Comparison of ENCODE assay signal across 1 cellular context in the genomic region with DNA sequence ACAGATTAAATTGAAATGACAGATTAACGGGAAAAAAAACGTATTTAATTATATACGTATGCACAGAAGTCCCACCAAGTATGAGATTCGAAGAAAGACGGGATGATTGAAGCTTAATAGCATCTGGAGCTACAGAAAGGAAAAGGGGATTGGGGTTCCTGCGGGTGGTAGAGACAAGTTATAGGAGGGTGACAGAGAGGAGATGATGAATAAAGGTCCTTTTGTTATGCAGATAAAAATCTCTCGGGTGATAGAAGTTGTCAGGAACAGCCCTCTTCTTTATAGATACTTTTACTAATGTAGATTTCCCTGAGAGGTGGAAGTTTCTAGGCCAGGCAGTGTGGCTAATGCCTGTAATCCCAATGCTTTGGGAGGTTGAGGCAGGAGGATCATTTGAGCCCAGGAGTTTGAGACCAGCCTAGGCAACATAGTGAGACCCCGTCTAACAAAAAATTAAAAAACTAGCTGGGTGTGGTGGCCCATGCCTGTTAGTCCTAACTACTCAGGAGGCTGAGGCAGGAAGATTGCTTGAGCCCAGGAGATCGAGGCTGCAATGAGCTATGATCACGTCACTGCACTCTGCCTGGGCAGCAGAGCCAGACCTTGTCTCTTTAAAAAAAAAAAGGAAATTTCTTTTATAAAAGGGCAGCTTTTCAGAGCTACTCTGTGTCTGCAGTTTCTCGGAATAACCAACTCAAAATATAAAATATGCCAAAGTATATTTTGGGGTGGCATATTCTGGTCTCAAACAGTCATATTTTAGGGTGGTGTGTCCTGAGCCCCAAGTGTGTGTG.
TF ChIP-seq lines count a peak whose summit lies in the region.

No MANE protein-coding gene starts in this region.

TF ChIP-seq in WTC11, 78 proteins besides CTCF, POLR2A, EP300 and RAD21 (continued from another document):
- TF ChIP-seq GRHL2 (CRISPR knock-in tag; IDR thresholded peaks at IDR 0.05; ENCODE audit: insufficient replicate concordance, severe bottlenecking) (no peak), MYBL2 (CRISPR knock-in tag; IDR thresholded peaks at IDR 0.05) (no peak), ETV6 (CRISPR knock-in tag; IDR thresholded peaks at IDR 0.05) (no peak)
- TF ChIP-seq, protein P1, sequence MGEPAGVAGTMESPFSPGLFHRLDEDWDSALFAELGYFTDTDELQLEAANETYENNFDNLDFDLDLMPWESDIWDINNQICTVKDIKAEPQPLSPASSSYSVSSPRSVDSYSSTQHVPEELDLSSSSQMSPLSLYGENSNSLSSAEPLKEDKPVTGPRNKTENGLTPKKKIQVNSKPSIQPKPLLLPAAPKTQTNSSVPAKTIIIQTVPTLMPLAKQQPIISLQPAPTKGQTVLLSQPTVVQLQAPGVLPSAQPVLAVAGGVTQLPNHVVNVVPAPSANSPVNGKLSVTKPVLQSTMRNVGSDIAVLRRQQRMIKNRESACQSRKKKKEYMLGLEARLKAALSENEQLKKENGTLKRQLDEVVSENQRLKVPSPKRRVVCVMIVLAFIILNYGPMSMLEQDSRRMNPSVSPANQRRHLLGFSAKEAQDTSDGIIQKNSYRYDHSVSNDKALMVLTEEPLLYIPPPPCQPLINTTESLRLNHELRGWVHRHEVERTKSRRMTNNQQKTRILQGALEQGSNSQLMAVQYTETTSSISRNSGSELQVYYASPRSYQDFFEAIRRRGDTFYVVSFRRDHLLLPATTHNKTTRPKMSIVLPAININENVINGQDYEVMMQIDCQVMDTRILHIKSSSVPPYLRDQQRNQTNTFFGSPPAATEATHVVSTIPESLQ (CRISPR knock-in tag; IDR thresholded peaks at IDR 0.05) = no peak
